Comparison of ENCODE assay signal across 11 cellular contexts in genomic region chr5:42636425-42636824, GRCh38.
DNase-seq lines count a peak whose midpoint lies in the region; TF ChIP-seq lines count a peak whose summit lies in the region.
"Had no signal": no experiment of that assay in that cellular context is flagged by ENCODE, and none has a peak within 500 bp of the region (broad histone marks: within the 10 kb centered on the region; RNA-seq: fewer than 3 reads in every experiment).

No MANE protein-coding gene starts in this region.

- no peak overlapping the region for H3K4me3 ChIP-seq in fibroblast of villous mesenchyme (ENCODE audit: low read depth, low read length)

- in situ Hi-C loops in ACHN (cut with HindIII; ENCODE audit: low pct_ligation_motif_present, low pct_unique_long_range_greater_than_20kb, low sequenced_read_pairs), result no loop called here
- in situ Hi-C loops in GM13977 (cut with MboI; ENCODE audit: low pct_unique_long_range_greater_than_20kb, low sequenced_read_pairs, unreplicated experiment), result no loop called here

- TF ChIP-seq CTCF in GM13977 (IDR thresholded peaks at IDR 0.05; ENCODE audit: extremely low read depth, insufficient read depth, missing control alignments) (peak; percentile 21), fibroblast of villous mesenchyme (IDR thresholded peaks at IDR 0.05; ENCODE audit: insufficient read depth, low read depth, low read length) (peak; percentile 41)

- DNase-seq in ACHN (peak; percentile 13), GM13977 (ENCODE audit: low spot score) (no peak), OCI-M1 (lab: John Stamatoyannopoulos, UW) (peak; percentile 45), fibroblast of villous mesenchyme (ENCODE audit: low read depth) (no peak), NCI-H774 (lab: John Stamatoyannopoulos, UW) (no peak), NCI-H2029 (lab: John Stamatoyannopoulos, UW) (no peak), DMS153 (lab: John Stamatoyannopoulos, UW) (no peak)
- no peak for DNase-seq in effector CD8-positive, alpha-beta T cell (lab: John Stamatoyannopoulos, UW)
- DNase-seq: activated B cell treated with CpG ODN at 0.5 μM for 24 hours; effector CD4-positive, alpha-beta T cell; posterior cingulate gyrus had no signal

Comparison
In these comparisons a context has a peak if more than half of its experiments do, and no peak if none do; other contexts are left out.
1. DNase-seq: peak in ACHN (single experiment) and OCI-M1 (single experiment); none in GM13977 (single experiment), fibroblast of villous mesenchyme (single experiment), NCI-H774 (single experiment), NCI-H2029 (single experiment), DMS153 (single experiment) and effector CD8-positive, alpha-beta T cell (single experiment).